In genomic region chr1:212013672-212014071, GRCh38 we compare ENCODE assay signal across 1 cellular context.
A peak's percentile ranks its signal among the peaks of the same experiment; 100 is the strongest.
TF ChIP-seq lines count a peak whose summit lies in the region.

No MANE protein-coding gene starts in this region.

TF ChIP-seq in HEK293, 187 proteins besides CTCF, POLR2A, EP300 and RAD21:
- peak; percentile 86 for TF ChIP-seq PRDM10 (tag by site-specific recombination; IDR thresholded peaks at IDR 0.05)
- no peak for TF ChIP-seq ZNF692 (tag by site-specific recombination; IDR thresholded peaks at IDR 0.05)
